ENCODE assay signal across 24 cellular contexts in genomic region chr3:135134293-135134692, GRCh38.
DNase-seq lines count a peak whose midpoint lies in the region; ATAC-seq, FAIRE-seq and TF ChIP-seq lines count a peak whose summit lies in the region.
"Had no signal": no experiment of that assay in that cellular context is flagged by ENCODE, and none has a peak within 500 bp of the region (broad histone marks: within the 10 kb centered on the region; RNA-seq: fewer than 3 reads in every experiment).

No MANE protein-coding gene starts in this region.

- H3K4me1 ChIP-seq in HepG2 (ENCODE audit: insufficient read depth, low read length) (no peaks in the 10 kb centered on the region), right lobe of liver (no peaks in the 10 kb centered on the region)
- H3K4me1 ChIP-seq: A549, HAP-1 had no signal

- POLR2A ChIA-PET in HepG2 (lab: Yijun Ruan, JAX) = no interaction called here
- POLR2A ChIA-PET in activated CD4-positive, alpha-beta T cell treated with anti-CD3 and anti-CD28 coated beads, Interleukin-2, amount 10 ng/mL, durations not matched to agents 7 days and 5 days (lab: Charles Lee) = no interaction called here

- no peaks in the 10 kb centered on the region for H3K36me3 Mint-ChIP-seq in brain
- no peaks in the 10 kb centered on the region for H3K36me3 Mint-ChIP-seq in stimulated activated naive B cell treated with anti-CD40 and anti-IgM and Interleukin-4, amounts not matched to agents 10 μg/mL and 1 μg/mL and 100 μg/mL, for 72 hours
- H3K36me3 Mint-ChIP-seq in activated CD4-positive, alpha-beta T cell treated with anti-CD3 and anti-CD28 coated beads, Interleukin-2, amount 10 ng/mL, durations not matched to agents 7 days and 5 days (ENCODE audit: low read depth) = no peaks in the 10 kb centered on the region
- H3K36me3 Mint-ChIP-seq: CD14-positive monocyte; CD8-positive, alpha-beta memory T cell had no signal

- no peaks in the 10 kb centered on the region for H3K9me3 Mint-ChIP-seq in brain
- H3K9me3 Mint-ChIP-seq in stimulated activated naive B cell treated with anti-CD40 and anti-IgM and Interleukin-4, amounts not matched to agents 10 μg/mL and 1 μg/mL and 100 μg/mL, for 72 hours = no peaks in the 10 kb centered on the region
- no peaks in the 10 kb centered on the region for H3K9me3 Mint-ChIP-seq in activated CD4-positive, alpha-beta T cell treated with anti-CD3 and anti-CD28 coated beads, Interleukin-2, amount 10 ng/mL, durations not matched to agents 7 days and 5 days
- H3K9me3 Mint-ChIP-seq: CD4-positive, alpha-beta T cell had no signal

- H3K4me1 Mint-ChIP-seq in brain = peaks cover 53% of the 10 kb centered on the region
- H3K4me1 Mint-ChIP-seq in stimulated activated naive B cell treated with anti-CD40 and anti-IgM and Interleukin-4, amounts not matched to agents 10 μg/mL and 1 μg/mL and 100 μg/mL, for 72 hours = no peaks in the 10 kb centered on the region
- peaks cover 9% of the 10 kb centered on the region for H3K4me1 Mint-ChIP-seq in activated CD4-positive, alpha-beta T cell treated with anti-CD3 and anti-CD28 coated beads, Interleukin-2, amount 10 ng/mL, durations not matched to agents 7 days and 5 days
- H3K4me1 Mint-ChIP-seq: CD14-positive monocyte; CD8-positive, alpha-beta memory T cell had no signal

- H3K4me3 Mint-ChIP-seq in brain = peak overlapping the region in 2 of 5 experiments; percentile 30 to 41
- no peak overlapping the region for H3K4me3 Mint-ChIP-seq in stimulated activated naive B cell treated with anti-CD40 and anti-IgM and Interleukin-4, amounts not matched to agents 10 μg/mL and 1 μg/mL and 100 μg/mL, for 72 hours
- H3K4me3 Mint-ChIP-seq in activated CD4-positive, alpha-beta T cell treated with anti-CD3 and anti-CD28 coated beads, Interleukin-2, amount 10 ng/mL, durations not matched to agents 7 days and 5 days = no peak overlapping the region
- H3K4me3 Mint-ChIP-seq: CD14-positive monocyte; CD4-positive, alpha-beta T cell; CD8-positive, alpha-beta memory T cell; HFFc6 had no signal

- FAIRE-seq in HepG2 (lab: Jason Lieb, UNC) = no peak
- FAIRE-seq: A549, D721Med, G401.6, H54 had no signal

- no TSS peak for BruUV-seq in HepG2 (replicated peaks; lab: Mats Ljungman, UMichigan)

- no peak for TF ChIP-seq RAD21 in HepG2 (CRISPR knock-in tag; IDR thresholded peaks at IDR 0.05)

- H3K36me3 ChIP-seq in HepG2 (replicated peaks in 1 of 2; ENCODE audit: control insufficient read depth in 1 of 2, insufficient read depth in 2 of 2, low read length in 2 of 2) (no peaks in the 10 kb centered on the region), right lobe of liver (no peaks in the 10 kb centered on the region)
- H3K36me3 ChIP-seq: BE2C; BLaER1 treated with 17β-estradiol and CSF1 and Interleukin-3, amounts not matched to agents 10 nM and 100 nM; HAP-1 had no signal

- H4K20me1 ChIP-seq in HepG2 (ENCODE audit: insufficient read depth, low read length) = no peaks in the 10 kb centered on the region
- H4K20me1 ChIP-seq: BLaER1 treated with 17β-estradiol and CSF1 and Interleukin-3, amounts not matched to agents 10 nM and 100 nM had no signal

- no peak overlapping the region for H3K4me2 ChIP-seq in HepG2 (ENCODE audit: low read depth, low read length)
- H3K4me2 ChIP-seq: A549 had no signal

- peaks cover 6% of the 10 kb centered on the region for H3K27me3 Mint-ChIP-seq in brain
- no peaks in the 10 kb centered on the region for H3K27me3 Mint-ChIP-seq in stimulated activated naive B cell treated with anti-CD40 and anti-IgM and Interleukin-4, amounts not matched to agents 10 μg/mL and 1 μg/mL and 100 μg/mL, for 72 hours
- H3K27me3 Mint-ChIP-seq in activated CD4-positive, alpha-beta T cell treated with anti-CD3 and anti-CD28 coated beads, Interleukin-2, amount 10 ng/mL, durations not matched to agents 7 days and 5 days = no peaks in the 10 kb centered on the region
- H3K27me3 Mint-ChIP-seq: CD4-positive, alpha-beta T cell; CD8-positive, alpha-beta memory T cell had no signal

- in situ Hi-C loops in HepG2 (cut with HindIII; ENCODE audit: extremely low pct_ligation_motif_present, low pct_unique_long_range_greater_than_20kb) = no loop called here

- WGBS in HepG2 (ENCODE audit: low lambda C conversion rate) = 13% methylated on average over 4 of the region's 4 CpGs
- WGBS in right lobe of liver (ENCODE audit: insufficient coverage, low coverage, low lambda C conversion rate, missing lambda C conversion rate) = 75% methylated on average over 4 of the region's 4 CpGs

- no peaks in the 10 kb centered on the region for H3K79me2 ChIP-seq in HepG2 (ENCODE audit: insufficient read depth, low read length)

- H3K27ac ChIP-seq in HepG2 (ENCODE audit: extremely low read length, insufficient read depth, low read length) = no peak overlapping the region
- no peak overlapping the region for H3K27ac ChIP-seq in right lobe of liver
- H3K27ac ChIP-seq: A549; BLaER1 treated with 17β-estradiol and CSF1 and Interleukin-3, amounts not matched to agents 10 nM and 100 nM had no signal

- H3K4me3 ChIP-seq in HepG2 (replicated peaks in 1 of 3; ENCODE audit: insufficient read depth in 1 of 3, low read depth in 2 of 3, low read length in 3 of 3) (no peak overlapping the region), right lobe of liver (no peak overlapping the region)
- H3K4me3 ChIP-seq: A549; BLaER1 treated with 17β-estradiol and CSF1 and Interleukin-3, amounts not matched to agents 10 nM and 100 nM; HAP-1 had no signal

- TF ChIP-seq POLR2A in HepG2 (IDR thresholded peaks at IDR 0.05; ENCODE audit: insufficient read depth in 1 of 2, low read depth in 2 of 2, low read length in 2 of 2) (no peak), right lobe of liver (IDR thresholded peaks at IDR 0.05) (no peak)

- peak overlapping the region; percentile 17 to 98 (median 62) for H3K27ac Mint-ChIP-seq in brain
- no peak overlapping the region for H3K27ac Mint-ChIP-seq in stimulated activated naive B cell treated with anti-CD40 and anti-IgM and Interleukin-4, amounts not matched to agents 10 μg/mL and 1 μg/mL and 100 μg/mL, for 72 hours
- H3K27ac Mint-ChIP-seq in activated CD4-positive, alpha-beta T cell treated with anti-CD3 and anti-CD28 coated beads, Interleukin-2, amount 10 ng/mL, durations not matched to agents 7 days and 5 days = no peak overlapping the region
- H3K27ac Mint-ChIP-seq: CD4-positive, alpha-beta T cell; CD8-positive, alpha-beta memory T cell; HFFc6 had no signal

- H2AFZ ChIP-seq in HepG2 (ENCODE audit: low read length) = no peak overlapping the region

- CTCF ChIA-PET in HepG2 (lab: Yijun Ruan, JAX; ENCODE audit: low intra/inter-chr PET ratio, low total read pairs) = no interaction called here
- CTCF ChIA-PET in activated CD4-positive, alpha-beta T cell treated with anti-CD3 and anti-CD28 coated beads, Interleukin-2, amount 10 ng/mL, durations not matched to agents 7 days and 5 days (lab: Charles Lee) = no interaction called here

- TF ChIP-seq CTCF in HepG2 (CRISPR knock-in tag; IDR thresholded peaks at IDR 0.05) = no peak
- no peak for TF ChIP-seq CTCF in right lobe of liver (IDR thresholded peaks at IDR 0.05)
- TF ChIP-seq CTCF in brain (conservative IDR thresholded peaks at IDR 0.05) = no peak

- ATAC-seq in HepG2 = no peak
- ATAC-seq in right lobe of liver = no peak
- no peak for ATAC-seq in stimulated activated naive B cell treated with anti-CD40 and anti-IgM and Interleukin-4, amounts not matched to agents 10 μg/mL and 1 μg/mL and 100 μg/mL, for 72 hours (replicated peaks)
- ATAC-seq: A549 had no signal

- H3K9me3 ChIP-seq in HepG2 (ENCODE audit: low read length) (no peaks in the 10 kb centered on the region), right lobe of liver (no peaks in the 10 kb centered on the region)
- H3K9me3 ChIP-seq: A549; BE2C; BLaER1 treated with 17β-estradiol and CSF1 and Interleukin-3, amounts not matched to agents 10 nM and 100 nM; HAP-1 had no signal

- H3K9ac ChIP-seq in HepG2 (ENCODE audit: insufficient read depth, low read depth, low read length) = no peak overlapping the region
- H3K9ac ChIP-seq: BLaER1 treated with 17β-estradiol and CSF1 and Interleukin-3, amounts not matched to agents 10 nM and 100 nM had no signal

- TF ChIP-seq EP300 in HepG2 (IDR thresholded peaks at IDR 0.05; ENCODE audit: low read depth in 2 of 2, low read length in 2 of 2) (no peak), HepG2 (CRISPR knock-in tag; IDR thresholded peaks at IDR 0.05; ENCODE audit: borderline replicate concordance) (no peak)

- peak; percentile 24 for DNase-seq in NCI-H1694 treated with DMSO at 0.1 percent for 48 hours (lab: John Stamatoyannopoulos, UW)
- no peak for DNase-seq in NCI-H1694 (lab: John Stamatoyannopoulos, UW)
- DNase-seq in HepG2 (ENCODE audit: low spot score) = no peak
- DNase-seq in right lobe of liver = no peak
- DNase-seq in stimulated activated naive B cell treated with anti-CD40 and anti-IgM and Interleukin-4, amounts not matched to agents 10 μg/mL and 1 μg/mL and 100 μg/mL, for 72 hours = no peak
- DNase-seq in activated CD4-positive, alpha-beta T cell treated with anti-CD3 and anti-CD28 coated beads, Interleukin-2, amount 10 ng/mL, durations not matched to agents 7 days and 5 days = no peak
- DNase-seq: 8988T; ACHN; AML-193; BE2C; CD4-positive, alpha-beta T cell; CD8-positive, alpha-beta memory T cell; DMS153; DND-41; GOT3; HFFc6 had no signal

- intact Hi-C loops in HepG2 (cut with micrococcal nuclease; ENCODE audit: unreplicated experiment) (no loop called here), right lobe of liver (cut with DNase I) (no loop called here)

- no peaks in the 10 kb centered on the region for H3K27me3 ChIP-seq in HepG2 (ENCODE audit: control insufficient read depth in 1 of 2, insufficient read depth in 2 of 2, low read length in 2 of 2)
- H3K27me3 ChIP-seq in right lobe of liver = no peaks in the 10 kb centered on the region
- H3K27me3 ChIP-seq: BE2C; BLaER1 treated with 17β-estradiol and CSF1 and Interleukin-3, amounts not matched to agents 10 nM and 100 nM had no signal

TF ChIP-seq in HepG2, 621 proteins besides CTCF, POLR2A, EP300 and RAD21:
- TF ChIP-seq, protein P1, sequence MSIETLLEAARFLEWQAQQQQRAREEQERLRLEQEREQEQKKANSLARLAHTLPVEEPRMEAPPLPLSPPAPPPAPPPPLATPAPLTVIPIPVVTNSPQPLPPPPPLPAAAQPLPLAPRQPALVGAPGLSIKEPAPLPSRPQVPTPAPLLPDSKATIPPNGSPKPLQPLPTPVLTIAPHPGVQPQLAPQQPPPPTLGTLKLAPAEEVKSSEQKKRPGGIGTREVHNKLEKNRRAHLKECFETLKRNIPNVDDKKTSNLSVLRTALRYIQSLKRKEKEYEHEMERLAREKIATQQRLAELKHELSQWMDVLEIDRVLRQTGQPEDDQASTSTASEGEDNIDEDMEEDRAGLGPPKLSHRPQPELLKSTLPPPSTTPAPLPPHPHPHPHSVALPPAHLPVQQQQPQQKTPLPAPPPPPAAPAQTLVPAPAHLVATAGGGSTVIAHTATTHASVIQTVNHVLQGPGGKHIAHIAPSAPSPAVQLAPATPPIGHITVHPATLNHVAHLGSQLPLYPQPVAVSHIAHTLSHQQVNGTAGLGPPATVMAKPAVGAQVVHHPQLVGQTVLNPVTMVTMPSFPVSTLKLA (IDR thresholded peaks at IDR 0.05) = peak; percentile 54
- TF ChIP-seq ZNF777 (CRISPR knock-in tag; IDR thresholded peaks at IDR 0.05) = no peak

Comparison
In these comparisons a context has a peak if more than half of its experiments do, and no peak if none do; other contexts are left out.
1. H3K27ac Mint-ChIP-seq: peak in brain (5 of 5); none in stimulated activated naive B cell treated with anti-CD40 and anti-IgM and Interleukin-4, amounts not matched to agents 10 μg/mL and 1 μg/mL and 100 μg/mL, for 72 hours (single experiment) and activated CD4-positive, alpha-beta T cell treated with anti-CD3 and anti-CD28 coated beads, Interleukin-2, amount 10 ng/mL, durations not matched to agents 7 days and 5 days (single experiment).